In genomic region chr6:33633462-33634158, GRCh38 we compare ENCODE assay signal across 8 cellular contexts. TPM values are rescaled to one million over a fixed set of nuclear protein-coding genes. Genes with fewer than 3 reads are reported as not detected.
DNase-seq lines count a peak whose midpoint lies in the region; ATAC-seq and TF ChIP-seq lines count a peak whose summit lies in the region.

No MANE protein-coding gene starts in this region.

- H3K4me1 Mint-ChIP-seq in activated CD4-positive, alpha-beta memory T cell treated with anti-CD3 and anti-CD28 coated beads, Interleukin-2, amount 10 ng/mL, durations not matched to agents 7 days and 5 days: peaks cover 75% of the 10 kb centered on the region

- H3K4me2 ChIP-seq in DND-41 (ENCODE audit: insufficient read depth, low read length): peak overlapping the region; percentile 100
- H3K4me2 ChIP-seq in mesenchymal stem cell (ENCODE audit: low read length, poor library complexity, severe bottlenecking): peak overlapping the region; percentile 98

- H3K4me3 ChIP-seq in DND-41 (ENCODE audit: low read depth in 1 of 2, low read length in 2 of 2) (peak overlapping the region; percentile 15 to 74; a peak in 3 of 4 replicates), HAP-1 (peak overlapping the region; percentile 32), mesenchymal stem cell (ENCODE audit: insufficient read depth in 1 of 2, low read depth in 1 of 2, low read length in 2 of 2) (peak overlapping the region; percentile 64 to 81)
- H3K4me3 ChIP-seq in effector memory CD4-positive, alpha-beta T cell (ENCODE audit: insufficient read depth, low read depth, low read length, poor library complexity, severe bottlenecking): peak overlapping the region; percentile 62

- H3K79me1 ChIP-seq in mesenchymal stem cell (replicated peaks; ENCODE audit: low read length, poor library complexity, severe bottlenecking): peaks cover 29% of the 10 kb centered on the region

- H3K36me3 Mint-ChIP-seq in activated CD4-positive, alpha-beta memory T cell treated with anti-CD3 and anti-CD28 coated beads, Interleukin-2, amount 10 ng/mL, durations not matched to agents 7 days and 5 days (ENCODE audit: low read depth): peaks cover 40% of the 10 kb centered on the region

- H3K79me2 ChIP-seq in DND-41 (ENCODE audit: insufficient read depth, low read length): peaks cover 44% of the 10 kb centered on the region

- CTCF ChIA-PET in activated CD4-positive, alpha-beta memory T cell treated with anti-CD3 and anti-CD28 coated beads, Interleukin-2, amount 10 ng/mL, durations not matched to agents 7 days and 5 days (lab: Charles Lee): interaction anchor here (0.6 to 3.1 kb wide), 5 partner anchors 26 to 383 kb away, joined by 3 to 11 read pairs (median 5); no protein-coding TSS in a partner anchor

- H4K20me1 ChIP-seq in DND-41 (ENCODE audit: insufficient read depth, low read length): peaks cover 53% of the 10 kb centered on the region

- H3K9ac ChIP-seq in DND-41 (ENCODE audit: low read depth, low read length) (peak overlapping the region; percentile 53), mesenchymal stem cell (ENCODE audit: low read length) (peak overlapping the region; percentile 73)

- POLR2A ChIA-PET in activated CD4-positive, alpha-beta memory T cell treated with anti-CD3 and anti-CD28 coated beads, Interleukin-2, amount 10 ng/mL, durations not matched to agents 7 days and 5 days (lab: Charles Lee): interaction anchor here (1.0 to 4.1 kb wide), 7 partner anchors 9 to 64 kb away, joined by 3 to 26 read pairs (median 5); partner anchors contain the start of gene ITPR3

- no peak overlapping the region for H2BK15ac ChIP-seq in mesenchymal stem cell (ENCODE audit: low read depth, poor library complexity, severe bottlenecking)

- peak overlapping the region in 1 of 2 experiments; percentile 32 for H3K4ac ChIP-seq in mesenchymal stem cell (ENCODE audit: low read depth in 1 of 2, low read length in 2 of 2)

- no peak for TF ChIP-seq CTCF in DND-41 (IDR thresholded peaks at IDR 0.05; ENCODE audit: borderline replicate concordance, extremely low read depth, low read length, poor library complexity, severe bottlenecking)

- H3K18ac ChIP-seq in mesenchymal stem cell (ENCODE audit: low read depth in 1 of 2, low read length in 2 of 2): peak overlapping the region; percentile 29 to 78

- peak overlapping the region; percentile 66 for H2AFZ ChIP-seq in DND-41 (ENCODE audit: low read depth, low read length)
- H2AFZ ChIP-seq in mesenchymal stem cell (ENCODE audit: low read depth, low read length): peak overlapping the region; percentile 73

- H2AK5ac ChIP-seq in mesenchymal stem cell (ENCODE audit: low read length, severe bottlenecking): no peak overlapping the region

- H3K36me3 ChIP-seq in DND-41 (ENCODE audit: insufficient read depth, low read length): peaks cover 6% of the 10 kb centered on the region; the same call in 1 of the 2 replicates
- no peaks in the 10 kb centered on the region; the same call in 1 of the 2 replicates for H3K36me3 ChIP-seq in HAP-1 (replicated peaks)
- H3K36me3 ChIP-seq in effector memory CD4-positive, alpha-beta T cell (ENCODE audit: control insufficient read depth, insufficient read depth, low read length): no peaks in the 10 kb centered on the region
- peaks cover 6 to 34% of the 10 kb centered on the region in 2 experiments for H3K36me3 ChIP-seq in mesenchymal stem cell (ENCODE audit: control insufficient read depth in 1 of 2, insufficient read depth in 2 of 2, low read depth in 1 of 2, low read length in 2 of 2)

- peak; percentile 77 for ATAC-seq in DND-41 (ENCODE audit: insufficient read depth, low read depth)
- no peak for ATAC-seq in HG03196 (IDR thresholded peaks at IDR 0.05; ENCODE audit: unreplicated experiment)

- no peak overlapping the region for H3K27ac Mint-ChIP-seq in activated CD4-positive, alpha-beta memory T cell treated with anti-CD3 and anti-CD28 coated beads, Interleukin-2, amount 10 ng/mL, durations not matched to agents 7 days and 5 days

- peak overlapping the region; percentile 40 for H2BK120ac ChIP-seq in mesenchymal stem cell (ENCODE audit: low read depth, low read length)

- H3K14ac ChIP-seq in mesenchymal stem cell (ENCODE audit: low read length in 2 of 2): peak overlapping the region in 1 of 2 experiments; percentile 39

- H4K8ac ChIP-seq in mesenchymal stem cell (ENCODE audit: low read length): peak overlapping the region; percentile 73

- WGBS in mesenchymal stem cell: 2% methylated on average over 32 of the region's 86 CpGs

- no peaks in the 10 kb centered on the region for H3K9me3 ChIP-seq in DND-41 (ENCODE audit: insufficient read depth, low read length, severe bottlenecking)
- H3K9me3 ChIP-seq in HAP-1: no peaks in the 10 kb centered on the region
- no peaks in the 10 kb centered on the region for H3K9me3 ChIP-seq in effector memory CD4-positive, alpha-beta T cell (ENCODE audit: control insufficient read depth, low read length)
- no peaks in the 10 kb centered on the region for H3K9me3 ChIP-seq in mesenchymal stem cell (ENCODE audit: control insufficient read depth, low read length)

- H3K4me3 Mint-ChIP-seq in activated CD4-positive, alpha-beta memory T cell treated with anti-CD3 and anti-CD28 coated beads, Interleukin-2, amount 10 ng/mL, durations not matched to agents 7 days and 5 days: peak overlapping the region; percentile 63

- H2BK5ac ChIP-seq in mesenchymal stem cell (ENCODE audit: low read depth, low read length, poor library complexity, severe bottlenecking): no peak overlapping the region

- no peak overlapping the region for H4K91ac ChIP-seq in mesenchymal stem cell (ENCODE audit: low read length)

- peak; percentile 59 for DNase-seq in DND-41
- peak; percentile 36 to 62 for DNase-seq in HAP-1 (ENCODE audit: low spot score in 2 of 2)
- DNase-seq in NCI-H146 (lab: John Stamatoyannopoulos, UW): peak; percentile 66
- peak; percentile 70 for DNase-seq in activated CD4-positive, alpha-beta memory T cell treated with anti-CD3 and anti-CD28 coated beads, Interleukin-2, amount 10 ng/mL, durations not matched to agents 7 days and 5 days
- peak; percentile 53 to 60 (median 59) for DNase-seq in effector memory CD4-positive, alpha-beta T cell
- DNase-seq in mesenchymal stem cell: peak; percentile 58
- peak; percentile 29 to 54 for DNase-seq in stimulated activated CD8-positive, alpha-beta memory T cell treated with anti-CD3 and anti-CD28 coated beads, Interleukin-2, amount 100 ng/mL, for 48 hours (ENCODE audit: low read depth in 2 of 2)

- in situ Hi-C loops in HAP-1 (cut with MboI; ENCODE audit: low sequenced_read_pairs): no loop called here

- no peaks in the 10 kb centered on the region for H3K27me3 Mint-ChIP-seq in activated CD4-positive, alpha-beta memory T cell treated with anti-CD3 and anti-CD28 coated beads, Interleukin-2, amount 10 ng/mL, durations not matched to agents 7 days and 5 days

- H3K27ac ChIP-seq in DND-41 (ENCODE audit: low read length): 0 out of 2 replicates have a peak overlapping the region, but pooled peaks have one; percentile 47
- H3K27ac ChIP-seq in effector memory CD4-positive, alpha-beta T cell (ENCODE audit: insufficient read depth, low read length, poor library complexity, severe bottlenecking): peak overlapping the region; percentile 30
- no peak overlapping the region for H3K27ac ChIP-seq in mesenchymal stem cell (ENCODE audit: low read length, poor library complexity, severe bottlenecking)

- peak overlapping the region in 1 of 2 experiments; percentile 49 for H3K23ac ChIP-seq in mesenchymal stem cell (ENCODE audit: low read length in 2 of 2)

- H3K27me3 ChIP-seq in DND-41 (ENCODE audit: insufficient read depth, low read length, poor library complexity) (no peaks in the 10 kb centered on the region), HAP-1 (ENCODE audit: low read depth) (no peaks in the 10 kb centered on the region), mesenchymal stem cell (ENCODE audit: control insufficient read depth in 1 of 2, insufficient read depth in 1 of 2, low read length in 2 of 2) (no peaks in the 10 kb centered on the region)
- no peaks in the 10 kb centered on the region for H3K27me3 ChIP-seq in effector memory CD4-positive, alpha-beta T cell (replicated peaks; ENCODE audit: control insufficient read depth, insufficient read depth, low read length, poor library complexity, severe bottlenecking)

- H2BK12ac ChIP-seq in mesenchymal stem cell (ENCODE audit: low read length in 2 of 2): peak overlapping the region in 1 of 2 experiments; percentile 56

- H3K4me1 ChIP-seq in DND-41 (ENCODE audit: insufficient read depth, low read length): peaks cover 24% of the 10 kb centered on the region
- H3K4me1 ChIP-seq in HAP-1: peaks cover 11% of the 10 kb centered on the region
- H3K4me1 ChIP-seq in effector memory CD4-positive, alpha-beta T cell (ENCODE audit: control insufficient read depth, insufficient read depth, low read length, poor library complexity, severe bottlenecking): peaks cover 16% of the 10 kb centered on the region
- peaks cover 38% of the 10 kb centered on the region for H3K4me1 ChIP-seq in mesenchymal stem cell (ENCODE audit: control insufficient read depth, insufficient read depth, low read depth, low read length)

- no peaks in the 10 kb centered on the region for H3K9me3 Mint-ChIP-seq in activated CD4-positive, alpha-beta memory T cell treated with anti-CD3 and anti-CD28 coated beads, Interleukin-2, amount 10 ng/mL, durations not matched to agents 7 days and 5 days

RNA-seq across cellular contexts. Expression of gene ITPR3, which starts 12.5 kb away (rescaled TPM):
- 10 to 100 TPM; 54.2 to 55.1 TPM for total RNA-seq in activated CD4-positive, alpha-beta memory T cell treated with anti-CD3 and anti-CD28 coated beads, Interleukin-2, amount 10 ng/mL, durations not matched to agents 7 days and 5 days
- polyA plus RNA-seq in mesenchymal stem cell (2013, experiment 1 of 2): 4.6 TPM
- polyA plus RNA-seq in mesenchymal stem cell (2013, experiment 2 of 2): 4.5 TPM

RNA-seq across cellular contexts. Expression of gene BAK1, which starts 53.5 kb away (rescaled TPM):
- total RNA-seq in activated CD4-positive, alpha-beta memory T cell treated with anti-CD3 and anti-CD28 coated beads, Interleukin-2, amount 10 ng/mL, durations not matched to agents 7 days and 5 days: 100 to 1,000 TPM in 1 of 2 experiments, 10 to 100 TPM in 1; 97.9 to 100 TPM
- polyA plus RNA-seq in mesenchymal stem cell (2013, experiment 1 of 2): 15.2 TPM
- 15.1 TPM for polyA plus RNA-seq in mesenchymal stem cell (2013, experiment 2 of 2)
